ENCODE assay signal across 15 cellular contexts in genomic region chr3:178341636-178342035, GRCh38.
DNase-seq lines count a peak whose midpoint lies in the region; ATAC-seq and TF ChIP-seq lines count a peak whose summit lies in the region.
"Had no signal": no experiment of that assay in that cellular context is flagged by ENCODE, and none has a peak within 500 bp of the region (broad histone marks: within the 10 kb centered on the region; RNA-seq: fewer than 3 reads in every experiment).

No MANE protein-coding gene starts in this region.

- no peaks in the 10 kb centered on the region for H3K79me2 ChIP-seq in parathyroid adenoma

- ATAC-seq in GM21515 (IDR thresholded peaks at IDR 0.05; ENCODE audit: unreplicated experiment): no peak
- ATAC-seq: CD8-positive, alpha-beta T cell had no signal

- POLR2A ChIA-PET in Caco-2 (lab: Charles Lee): no interaction called here

- CTCF ChIA-PET in Caco-2 (lab: Charles Lee): no interaction called here

- H2AFZ ChIP-seq in parathyroid adenoma: peak overlapping the region; percentile 18

- no peak overlapping the region for H3K9ac ChIP-seq in parathyroid adenoma

- no peaks in the 10 kb centered on the region for H3K9me3 Mint-ChIP-seq in Caco-2 (ENCODE audit: unreplicated experiment)
- H3K9me3 Mint-ChIP-seq: CD8-positive, alpha-beta T cell had no signal

- no TSS peak for BruUV-seq in Caco-2 (replicated peaks; lab: Mats Ljungman, UMichigan)

- no peaks in the 10 kb centered on the region for H3K27me3 Mint-ChIP-seq in Caco-2 (ENCODE audit: insufficient read depth, unreplicated experiment)

- H3K27ac Mint-ChIP-seq in Caco-2 (ENCODE audit: unreplicated experiment): peak overlapping the region; percentile 32
- H3K27ac Mint-ChIP-seq: CD14-positive monocyte; CD8-positive, alpha-beta T cell had no signal

- H3K4me1 ChIP-seq in Caco-2 (peaks cover 29% of the 10 kb centered on the region), SJSA1 (replicated peaks) (peaks cover 12% of the 10 kb centered on the region), parathyroid adenoma (peaks cover 44% of the 10 kb centered on the region)

- no peak overlapping the region for H3K4me3 ChIP-seq in Caco-2 (ENCODE audit: low read depth, low read length)
- H3K4me3 ChIP-seq in SJSA1: no peak overlapping the region
- no peak overlapping the region for H3K4me3 ChIP-seq in parathyroid adenoma (ENCODE audit: low read depth, low read length)

- TF ChIP-seq CTCF in Caco-2 (IDR thresholded peaks at IDR 0.05; ENCODE audit: insufficient read depth in 1 of 2, low read depth in 1 of 2, low read length in 1 of 2, severe bottlenecking in 1 of 2, unreplicated experiment in 1 of 2) (no peak), parathyroid adenoma (IDR thresholded peaks at IDR 0.05) (no peak)

- H3K36me3 ChIP-seq in Caco-2 (ENCODE audit: control insufficient read depth, insufficient read depth, low read length) (no peaks in the 10 kb centered on the region), SJSA1 (no peaks in the 10 kb centered on the region), parathyroid adenoma (ENCODE audit: control insufficient read depth, insufficient read depth, low read length) (no peaks in the 10 kb centered on the region)

- no peaks in the 10 kb centered on the region for H3K27me3 ChIP-seq in Caco-2 (replicated peaks; ENCODE audit: control insufficient read depth, insufficient read depth, low read length)
- no peaks in the 10 kb centered on the region for H3K27me3 ChIP-seq in SJSA1 (replicated peaks)
- no peaks in the 10 kb centered on the region for H3K27me3 ChIP-seq in parathyroid adenoma (ENCODE audit: control insufficient read depth, insufficient read depth, low read length)

- DNase-seq in Caco-2 (no peak), SJSA1 (ENCODE audit: low read depth in 1 of 2, low spot score in 2 of 2) (no peak), left kidney (ENCODE audit: low read depth, low spot score) (peak; percentile 39), iPS-NIHi7 (ENCODE audit: extremely low spot score) (no peak), NOMO-1 (lab: John Stamatoyannopoulos, UW; ENCODE audit: unreplicated experiment in 2 of 2) (no peak)
- no peak for DNase-seq in effector CD4-positive, alpha-beta T cell
- DNase-seq: CD8-positive, alpha-beta T cell; COR-L47; DND-41; GDM1; HCEC 1CT had no signal

- intact Hi-C loops in Caco-2 (cut with micrococcal nuclease; ENCODE audit: unreplicated experiment): no loop called here

- no peak overlapping the region for H3K4me3 Mint-ChIP-seq in Caco-2 (ENCODE audit: unreplicated experiment)
- H3K4me3 Mint-ChIP-seq: CD14-positive monocyte; CD8-positive, alpha-beta T cell had no signal

- H3K4me2 ChIP-seq in parathyroid adenoma (ENCODE audit: low read length): no peak overlapping the region

- H3K36me3 Mint-ChIP-seq in Caco-2 (ENCODE audit: insufficient read depth, unreplicated experiment): no peaks in the 10 kb centered on the region
- H3K36me3 Mint-ChIP-seq: CD14-positive monocyte; CD8-positive, alpha-beta T cell had no signal

- peaks cover 23% of the 10 kb centered on the region for H3K4me1 Mint-ChIP-seq in Caco-2 (ENCODE audit: low read depth, unreplicated experiment)
- H3K4me1 Mint-ChIP-seq: CD14-positive monocyte had no signal

- H3K9me3 ChIP-seq in Caco-2 (no peaks in the 10 kb centered on the region), SJSA1 (replicated peaks) (no peaks in the 10 kb centered on the region), parathyroid adenoma (ENCODE audit: control insufficient read depth, low read length) (no peaks in the 10 kb centered on the region)

- peak overlapping the region; percentile 24; the same call in 1 of the 2 replicates for H3K27ac ChIP-seq in SJSA1
- peak overlapping the region; percentile 57 for H3K27ac ChIP-seq in parathyroid adenoma
- H3K27ac ChIP-seq: 22Rv1 had no signal
